10 cellular contexts compared by ENCODE assay signal in genomic region chr3:112460519-112460918, GRCh38. TPM values are rescaled to one million over a fixed set of nuclear protein-coding genes. Genes with fewer than 3 reads are reported as not detected.
DNase-seq lines count a peak whose midpoint lies in the region; ATAC-seq and TF ChIP-seq lines count a peak whose summit lies in the region.
"Had no signal": no experiment of that assay in that cellular context is flagged by ENCODE, and none has a peak within 500 bp of the region (broad histone marks: within the 10 kb centered on the region; RNA-seq: fewer than 3 reads in every experiment).

No MANE protein-coding gene starts in this region.

- H3K9me3 Mint-ChIP-seq in activated CD4-positive, alpha-beta T cell treated with anti-CD3 and anti-CD28 coated beads, Interleukin-2, amount 10 ng/mL, durations not matched to agents 7 days and 5 days, result peaks cover 10% of the 10 kb centered on the region

- H3K79me2 ChIP-seq in mammary epithelial cell (ENCODE audit: insufficient read depth, low read length), result no peaks in the 10 kb centered on the region

- intact Hi-C loops in spleen (cut with DNase I; ENCODE audit: low total_unique reads), result no loop called here
- intact Hi-C loops in Right ventricle myocardium superior (cut with DNase I), result no loop called here
- intact Hi-C loops in mammary epithelial cell (cut with micrococcal nuclease), result loop anchor here (5.0 kb wide), 1 partner anchor 42 kb away; no protein-coding TSS in a partner anchor

- no peak for DNase-seq in activated CD4-positive, alpha-beta T cell treated with anti-CD3 and anti-CD28 coated beads, Interleukin-2, amount 10 ng/mL, durations not matched to agents 7 days and 5 days
- DNase-seq in activated CD4-positive, alpha-beta T cell treated with anti-CD3 and anti-CD28 coated beads, Interleukin-2, amount 50 U/mL, for 48 hours, result no peak
- DNase-seq in spleen, result no peak
- no peak for DNase-seq in Right ventricle myocardium superior
- DNase-seq in DMS114 treated with DMSO at 0.1 percent for 48 hours (lab: John Stamatoyannopoulos, UW; ENCODE audit: unreplicated experiment), result no peak
- no peak for DNase-seq in mammary epithelial cell

- H3K4me3 ChIP-seq in spleen (no peak overlapping the region), mammary epithelial cell (replicated peaks in 1 of 3; ENCODE audit: insufficient read depth in 1 of 3, low read depth in 2 of 3, low read length in 3 of 3) (no peak overlapping the region)

- peak overlapping the region; percentile 10 for H3K4me3 Mint-ChIP-seq in activated CD4-positive, alpha-beta T cell treated with anti-CD3 and anti-CD28 coated beads, Interleukin-2, amount 10 ng/mL, durations not matched to agents 7 days and 5 days

- H3K9ac ChIP-seq in mammary epithelial cell (ENCODE audit: insufficient read depth, low read length), result no peak overlapping the region

- no peak for TF ChIP-seq CTCF in spleen (IDR thresholded peaks at IDR 0.05 in 8 of 11, conservative IDR thresholded peaks at IDR 0.05 in 3 of 11)
- TF ChIP-seq CTCF in mammary epithelial cell (conservative IDR thresholded peaks at IDR 0.05 in 1 of 2, IDR thresholded peaks at IDR 0.05 in 1 of 2; ENCODE audit: extremely low read depth in 1 of 2, insufficient read depth in 1 of 2, low read depth in 1 of 2, low read length in 2 of 2), result no peak

- H3K36me3 ChIP-seq in spleen (no peaks in the 10 kb centered on the region), mammary epithelial cell (ENCODE audit: insufficient read depth, low read length) (no peaks in the 10 kb centered on the region)

- no peak overlapping the region for H3K4me2 ChIP-seq in mammary epithelial cell (ENCODE audit: insufficient read depth, low read depth, low read length)

- peak overlapping the region; percentile 84 for H3K27ac Mint-ChIP-seq in activated CD4-positive, alpha-beta T cell treated with anti-CD3 and anti-CD28 coated beads, Interleukin-2, amount 10 ng/mL, durations not matched to agents 7 days and 5 days

- peak overlapping the region in 5 of 8 donors; percentile 23 to 71 (median 55) for H3K27ac ChIP-seq in spleen
- H3K27ac ChIP-seq in mammary epithelial cell (ENCODE audit: insufficient read depth, low read depth, low read length), result no peak overlapping the region

- peaks cover 0 to 5% (median 0%) of the 10 kb centered on the region in 8 donors for H3K9me3 ChIP-seq in spleen
- no peaks in the 10 kb centered on the region for H3K9me3 ChIP-seq in mammary epithelial cell (replicated peaks; ENCODE audit: insufficient read depth, low read length)

- no peak overlapping the region for H2AFZ ChIP-seq in mammary epithelial cell (ENCODE audit: low read depth, low read length)

- POLR2A ChIA-PET in activated CD4-positive, alpha-beta T cell treated with anti-CD3 and anti-CD28 coated beads, Interleukin-2, amount 10 ng/mL, durations not matched to agents 7 days and 5 days (lab: Charles Lee), result no interaction called here

- no peaks in the 10 kb centered on the region for H3K27me3 Mint-ChIP-seq in activated CD4-positive, alpha-beta T cell treated with anti-CD3 and anti-CD28 coated beads, Interleukin-2, amount 10 ng/mL, durations not matched to agents 7 days and 5 days

- CTCF ChIA-PET in activated CD4-positive, alpha-beta T cell treated with anti-CD3 and anti-CD28 coated beads, Interleukin-2, amount 10 ng/mL, durations not matched to agents 7 days and 5 days (lab: Charles Lee), result no interaction called here
- CTCF ChIA-PET in mammary epithelial cell (lab: Charles Lee; ENCODE audit: low non-redundant PET), result no interaction called here

- H3K36me3 Mint-ChIP-seq in activated CD4-positive, alpha-beta T cell treated with anti-CD3 and anti-CD28 coated beads, Interleukin-2, amount 10 ng/mL, durations not matched to agents 7 days and 5 days (ENCODE audit: low read depth), result peaks cover 48% of the 10 kb centered on the region

- ATAC-seq in GM21737 (IDR thresholded peaks at IDR 0.05; ENCODE audit: unreplicated experiment) (peak; percentile 60), HG03520 (IDR thresholded peaks at IDR 0.05; ENCODE audit: unreplicated experiment) (peak; percentile 33), Right ventricle myocardium superior (ENCODE audit: poor library complexity) (no peak)
- ATAC-seq: Panc1 had no signal

- no peaks in the 10 kb centered on the region for H3K27me3 ChIP-seq in spleen (replicated peaks in 1 of 7)
- peaks cover 5% of the 10 kb centered on the region for H3K27me3 ChIP-seq in mammary epithelial cell (ENCODE audit: insufficient read depth, low read length)

- no TSS peak for BruUV-seq in mammary epithelial cell (replicated peaks; lab: Mats Ljungman, UMichigan)

- H3K4me1 Mint-ChIP-seq in activated CD4-positive, alpha-beta T cell treated with anti-CD3 and anti-CD28 coated beads, Interleukin-2, amount 10 ng/mL, durations not matched to agents 7 days and 5 days, result peaks cover 65% of the 10 kb centered on the region

- H4K20me1 ChIP-seq in mammary epithelial cell (ENCODE audit: insufficient read depth, low read length), result no peaks in the 10 kb centered on the region

- dilution Hi-C loops in mammary epithelial cell (cut with HindIII; ENCODE audit: low sequenced_read_pairs), result no loop called here

- in situ Hi-C loops in mammary epithelial cell (cut with MboI; ENCODE audit: low sequenced_read_pairs in 2 of 2), result no loop called here

- H3K4me1 ChIP-seq in spleen, result peaks cover 23 to 73% (median 46%) of the 10 kb centered on the region in 6 donors
- no peaks in the 10 kb centered on the region for H3K4me1 ChIP-seq in mammary epithelial cell (ENCODE audit: insufficient read depth, low read length)

- TF ChIP-seq POLR2A in spleen (IDR thresholded peaks at IDR 0.05), result no peak

RNA-seq across cellular contexts. Expression of gene BTLA, which starts 38.8 kb away (rescaled TPM):
- 10 to 100 TPM; 43.1 to 47.5 TPM for total RNA-seq in activated CD4-positive, alpha-beta T cell treated with anti-CD3 and anti-CD28 coated beads, Interleukin-2, amount 10 ng/mL, durations not matched to agents 7 days and 5 days
- total RNA-seq in spleen (10 to 100 TPM; 18.0 to 46.0 (median 27.1) TPM), Right ventricle myocardium superior (not detected), mammary epithelial cell (not detected)
- polyA plus RNA-seq in spleen (10 to 100 TPM; 12.8 to 30.0 (median 20.7) TPM), mammary epithelial cell (not detected)
- not detected for polyA minus RNA-seq in mammary epithelial cell
- polyA plus RNA-seq: neural cell had no signal

Comparison
In these comparisons a context has a peak if more than half of its experiments do, and no peak if none do; other contexts are left out.
1. RNA of gene BTLA, which starts 38.8 kb away (total RNA-seq): 43.1 to 47.5 TPM in activated CD4-positive, alpha-beta T cell treated with anti-CD3 and anti-CD28 coated beads, Interleukin-2, amount 10 ng/mL, durations not matched to agents 7 days and 5 days and 18.0 to 46.0 TPM in spleen; not detected in Right ventricle myocardium superior (single experiment) and not detected in mammary epithelial cell; every median in the first group is over 10 times any median in the second.